1 cellular context compared by ENCODE assay signal in the genomic region with DNA sequence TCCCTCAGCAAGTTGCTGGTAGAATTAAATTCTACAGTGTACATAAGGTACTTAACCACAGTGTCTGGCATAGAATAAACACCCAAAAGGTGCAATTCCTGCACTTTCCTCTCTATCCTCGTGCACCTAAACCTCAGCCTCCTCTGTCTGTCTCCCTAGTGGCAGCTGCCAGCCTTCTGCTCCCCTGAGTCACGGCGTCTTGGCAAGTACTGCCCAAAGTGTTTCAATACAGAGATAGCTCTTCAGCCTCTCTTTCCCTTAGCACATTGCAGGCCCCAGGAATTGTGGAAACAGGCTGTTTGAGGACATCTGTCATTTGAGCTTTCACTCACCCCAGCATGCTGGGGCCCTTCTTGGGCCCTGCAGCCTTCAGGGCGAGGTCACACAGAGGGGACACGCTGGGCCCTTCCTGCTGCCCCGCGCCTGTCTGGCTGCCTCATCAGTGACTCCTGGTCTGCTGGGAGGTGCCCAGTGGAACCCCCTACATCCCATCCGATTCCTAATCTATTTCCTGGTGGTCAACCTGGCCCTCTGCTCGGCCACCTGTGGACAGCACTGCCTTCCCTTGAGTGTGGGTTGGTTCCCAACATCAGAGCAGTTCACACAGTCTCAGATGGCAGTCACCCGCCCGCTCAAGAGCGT.
TF ChIP-seq lines count a peak whose summit lies in the region.

No MANE protein-coding gene starts in this region.

TF ChIP-seq in GM23338, 12 proteins besides CTCF, POLR2A, EP300 and RAD21:
- no peak for TF ChIP-seq POLR2AphosphoS5 (IDR thresholded peaks at IDR 0.05; ENCODE audit: low read depth)
- TF ChIP-seq NANOG (IDR thresholded peaks at IDR 0.05; ENCODE audit: borderline replicate concordance) = no peak
- no peak for TF ChIP-seq JUNB (IDR thresholded peaks at IDR 0.05; ENCODE audit: unreplicated experiment)
- TF ChIP-seq, protein P1, sequence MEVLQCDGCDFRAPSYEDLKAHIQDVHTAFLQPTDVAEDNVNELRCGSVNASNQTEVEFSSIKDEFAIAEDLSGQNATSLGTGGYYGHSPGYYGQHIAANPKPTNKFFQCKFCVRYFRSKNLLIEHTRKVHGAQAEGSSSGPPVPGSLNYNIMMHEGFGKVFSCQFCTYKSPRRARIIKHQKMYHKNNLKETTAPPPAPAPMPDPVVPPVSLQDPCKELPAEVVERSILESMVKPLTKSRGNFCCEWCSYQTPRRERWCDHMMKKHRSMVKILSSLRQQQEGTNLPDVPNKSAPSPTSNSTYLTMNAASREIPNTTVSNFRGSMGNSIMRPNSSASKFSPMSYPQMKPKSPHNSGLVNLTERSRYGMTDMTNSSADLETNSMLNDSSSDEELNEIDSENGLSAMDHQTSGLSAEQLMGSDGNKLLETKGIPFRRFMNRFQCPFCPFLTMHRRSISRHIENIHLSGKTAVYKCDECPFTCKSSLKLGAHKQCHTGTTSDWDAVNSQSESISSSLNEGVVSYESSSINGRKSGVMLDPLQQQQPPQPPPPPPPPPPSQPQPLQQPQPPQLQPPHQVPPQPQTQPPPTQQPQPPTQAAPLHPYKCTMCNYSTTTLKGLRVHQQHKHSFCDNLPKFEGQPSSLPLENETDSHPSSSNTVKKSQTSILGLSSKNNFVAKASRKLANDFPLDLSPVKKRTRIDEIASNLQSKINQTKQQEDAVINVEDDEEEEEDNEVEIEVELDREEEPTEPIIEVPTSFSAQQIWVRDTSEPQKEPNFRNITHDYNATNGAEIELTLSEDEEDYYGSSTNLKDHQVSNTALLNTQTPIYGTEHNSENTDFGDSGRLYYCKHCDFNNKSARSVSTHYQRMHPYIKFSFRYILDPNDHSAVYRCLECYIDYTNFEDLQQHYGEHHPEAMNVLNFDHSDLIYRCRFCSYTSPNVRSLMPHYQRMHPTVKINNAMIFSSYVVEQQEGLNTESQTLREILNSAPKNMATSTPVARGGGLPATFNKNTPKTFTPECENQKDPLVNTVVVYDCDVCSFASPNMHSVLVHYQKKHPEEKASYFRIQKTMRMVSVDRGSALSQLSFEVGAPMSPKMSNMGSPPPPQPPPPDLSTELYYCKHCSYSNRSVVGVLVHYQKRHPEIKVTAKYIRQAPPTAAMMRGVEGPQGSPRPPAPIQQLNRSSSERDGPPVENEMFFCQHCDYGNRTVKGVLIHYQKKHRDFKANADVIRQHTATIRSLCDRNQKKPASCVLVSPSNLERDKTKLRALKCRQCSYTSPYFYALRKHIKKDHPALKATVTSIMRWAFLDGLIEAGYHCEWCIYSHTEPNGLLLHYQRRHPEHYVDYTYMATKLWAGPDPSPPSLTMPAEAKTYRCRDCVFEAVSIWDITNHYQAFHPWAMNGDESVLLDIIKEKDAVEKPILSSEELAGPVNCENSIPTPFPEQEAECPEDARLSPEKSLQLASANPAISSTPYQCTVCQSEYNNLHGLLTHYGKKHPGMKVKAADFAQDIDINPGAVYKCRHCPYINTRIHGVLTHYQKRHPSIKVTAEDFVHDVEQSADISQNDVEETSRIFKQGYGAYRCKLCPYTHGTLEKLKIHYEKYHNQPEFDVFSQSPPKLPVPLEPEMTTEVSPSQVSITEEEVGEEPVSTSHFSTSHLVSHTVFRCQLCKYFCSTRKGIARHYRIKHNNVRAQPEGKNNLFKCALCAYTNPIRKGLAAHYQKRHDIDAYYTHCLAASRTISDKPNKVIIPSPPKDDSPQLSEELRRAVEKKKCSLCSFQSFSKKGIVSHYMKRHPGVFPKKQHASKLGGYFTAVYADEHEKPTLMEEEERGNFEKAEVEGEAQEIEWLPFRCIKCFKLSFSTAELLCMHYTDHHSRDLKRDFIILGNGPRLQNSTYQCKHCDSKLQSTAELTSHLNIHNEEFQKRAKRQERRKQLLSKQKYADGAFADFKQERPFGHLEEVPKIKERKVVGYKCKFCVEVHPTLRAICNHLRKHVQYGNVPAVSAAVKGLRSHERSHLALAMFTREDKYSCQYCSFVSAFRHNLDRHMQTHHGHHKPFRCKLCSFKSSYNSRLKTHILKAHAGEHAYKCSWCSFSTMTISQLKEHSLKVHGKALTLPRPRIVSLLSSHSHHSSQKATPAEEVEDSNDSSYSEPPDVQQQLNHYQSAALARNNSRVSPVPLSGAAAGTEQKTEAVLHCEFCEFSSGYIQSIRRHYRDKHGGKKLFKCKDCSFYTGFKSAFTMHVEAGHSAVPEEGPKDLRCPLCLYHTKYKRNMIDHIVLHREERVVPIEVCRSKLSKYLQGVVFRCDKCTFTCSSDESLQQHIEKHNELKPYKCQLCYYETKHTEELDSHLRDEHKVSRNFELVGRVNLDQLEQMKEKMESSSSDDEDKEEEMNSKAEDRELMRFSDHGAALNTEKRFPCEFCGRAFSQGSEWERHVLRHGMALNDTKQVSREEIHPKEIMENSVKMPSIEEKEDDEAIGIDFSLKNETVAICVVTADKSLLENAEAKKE (CRISPR knock-in tag; IDR thresholded peaks at IDR 0.05) = no peak
- TF ChIP-seq CREB1 (CRISPR knock-in tag; IDR thresholded peaks at IDR 0.05; ENCODE audit: low read depth) = no peak
- TF ChIP-seq, protein P2, sequence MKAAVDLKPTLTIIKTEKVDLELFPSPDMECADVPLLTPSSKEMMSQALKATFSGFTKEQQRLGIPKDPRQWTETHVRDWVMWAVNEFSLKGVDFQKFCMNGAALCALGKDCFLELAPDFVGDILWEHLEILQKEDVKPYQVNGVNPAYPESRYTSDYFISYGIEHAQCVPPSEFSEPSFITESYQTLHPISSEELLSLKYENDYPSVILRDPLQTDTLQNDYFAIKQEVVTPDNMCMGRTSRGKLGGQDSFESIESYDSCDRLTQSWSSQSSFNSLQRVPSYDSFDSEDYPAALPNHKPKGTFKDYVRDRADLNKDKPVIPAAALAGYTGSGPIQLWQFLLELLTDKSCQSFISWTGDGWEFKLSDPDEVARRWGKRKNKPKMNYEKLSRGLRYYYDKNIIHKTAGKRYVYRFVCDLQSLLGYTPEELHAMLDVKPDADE (IDR thresholded peaks at IDR 0.05) = no peak
- TF ChIP-seq, protein P3, sequence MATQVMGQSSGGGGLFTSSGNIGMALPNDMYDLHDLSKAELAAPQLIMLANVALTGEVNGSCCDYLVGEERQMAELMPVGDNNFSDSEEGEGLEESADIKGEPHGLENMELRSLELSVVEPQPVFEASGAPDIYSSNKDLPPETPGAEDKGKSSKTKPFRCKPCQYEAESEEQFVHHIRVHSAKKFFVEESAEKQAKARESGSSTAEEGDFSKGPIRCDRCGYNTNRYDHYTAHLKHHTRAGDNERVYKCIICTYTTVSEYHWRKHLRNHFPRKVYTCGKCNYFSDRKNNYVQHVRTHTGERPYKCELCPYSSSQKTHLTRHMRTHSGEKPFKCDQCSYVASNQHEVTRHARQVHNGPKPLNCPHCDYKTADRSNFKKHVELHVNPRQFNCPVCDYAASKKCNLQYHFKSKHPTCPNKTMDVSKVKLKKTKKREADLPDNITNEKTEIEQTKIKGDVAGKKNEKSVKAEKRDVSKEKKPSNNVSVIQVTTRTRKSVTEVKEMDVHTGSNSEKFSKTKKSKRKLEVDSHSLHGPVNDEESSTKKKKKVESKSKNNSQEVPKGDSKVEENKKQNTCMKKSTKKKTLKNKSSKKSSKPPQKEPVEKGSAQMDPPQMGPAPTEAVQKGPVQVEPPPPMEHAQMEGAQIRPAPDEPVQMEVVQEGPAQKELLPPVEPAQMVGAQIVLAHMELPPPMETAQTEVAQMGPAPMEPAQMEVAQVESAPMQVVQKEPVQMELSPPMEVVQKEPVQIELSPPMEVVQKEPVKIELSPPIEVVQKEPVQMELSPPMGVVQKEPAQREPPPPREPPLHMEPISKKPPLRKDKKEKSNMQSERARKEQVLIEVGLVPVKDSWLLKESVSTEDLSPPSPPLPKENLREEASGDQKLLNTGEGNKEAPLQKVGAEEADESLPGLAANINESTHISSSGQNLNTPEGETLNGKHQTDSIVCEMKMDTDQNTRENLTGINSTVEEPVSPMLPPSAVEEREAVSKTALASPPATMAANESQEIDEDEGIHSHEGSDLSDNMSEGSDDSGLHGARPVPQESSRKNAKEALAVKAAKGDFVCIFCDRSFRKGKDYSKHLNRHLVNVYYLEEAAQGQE (IDR thresholded peaks at IDR 0.05; ENCODE audit: unreplicated experiment) = no peak
- no peak for TF ChIP-seq EZH2 (IDR thresholded peaks at IDR 0.05; ENCODE audit: low read depth, unreplicated experiment)
- TF ChIP-seq STAT1 (IDR thresholded peaks at IDR 0.05; ENCODE audit: unreplicated experiment) = no peak
- TF ChIP-seq EZH2phosphoT487 (IDR thresholded peaks at IDR 0.05; ENCODE audit: unreplicated experiment) = no peak
- TF ChIP-seq ZNF114 (CRISPR knock-in tag; IDR thresholded peaks at IDR 0.05) = no peak
